13 cellular contexts compared by ENCODE assay signal in the genomic region with DNA sequence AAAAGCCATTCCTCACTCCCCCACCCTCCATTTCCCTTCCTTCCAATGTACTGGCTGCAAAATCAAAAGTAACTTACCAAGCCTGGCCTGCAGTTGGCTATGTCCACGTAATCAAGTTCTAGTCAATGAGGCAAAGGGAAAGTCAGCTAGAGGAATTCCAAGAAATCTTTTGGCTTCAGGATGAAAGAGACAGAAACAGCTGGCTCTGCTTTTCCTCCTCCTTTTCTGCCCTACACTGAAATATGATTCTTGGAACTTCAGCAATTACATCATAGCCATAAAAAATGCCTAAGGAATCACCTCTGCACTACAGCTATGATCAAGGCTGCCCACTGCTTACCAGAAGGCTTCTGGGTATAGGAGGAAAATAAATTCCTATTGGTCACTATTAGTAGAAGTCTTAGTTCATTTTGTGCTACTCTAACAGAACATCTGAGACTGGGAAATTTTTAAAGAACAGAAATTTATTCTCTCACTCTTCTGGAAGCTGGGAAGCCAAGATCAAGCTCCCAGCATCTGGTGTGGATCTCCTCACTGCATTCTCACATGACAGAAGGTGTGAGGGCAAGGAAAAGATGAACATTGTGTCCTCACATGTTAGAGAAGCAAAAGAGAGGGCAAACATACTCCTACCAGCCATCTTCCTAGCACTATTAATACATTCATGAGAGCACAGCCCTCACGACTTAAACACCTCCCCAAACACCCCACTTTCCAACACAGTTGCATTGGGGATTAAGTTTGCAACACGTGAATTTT.
DNase-seq lines count a peak whose midpoint lies in the region; ATAC-seq and TF ChIP-seq lines count a peak whose summit lies in the region.
"Had no signal": no experiment of that assay in that cellular context is flagged by ENCODE, and none has a peak within 500 bp of the region (broad histone marks: within the 10 kb centered on the region; RNA-seq: fewer than 3 reads in every experiment).

No MANE protein-coding gene starts in this region.

- no peak overlapping the region for H2BK120ac ChIP-seq in mesendoderm (ENCODE audit: low read depth, low read length)

- no peak overlapping the region for H3K18ac ChIP-seq in mesendoderm (ENCODE audit: low read length)

- H3K4me3 ChIP-seq in coronary artery (no peak overlapping the region), mesendoderm (ENCODE audit: low read length) (no peak overlapping the region)
- H3K4me3 ChIP-seq: skin epidermis had no signal

- H3K79me1 ChIP-seq in mesendoderm (ENCODE audit: low read length), result no peaks in the 10 kb centered on the region

- H3K23ac ChIP-seq in mesendoderm (ENCODE audit: low read length), result no peak overlapping the region

- H3K27ac ChIP-seq in coronary artery, result peak overlapping the region; percentile 56 to 58
- H3K27ac ChIP-seq in mesendoderm (ENCODE audit: low read depth, low read length), result no peak overlapping the region

- no peak overlapping the region for H2BK15ac ChIP-seq in mesendoderm (replicated peaks; ENCODE audit: low read depth)

- H3K4ac ChIP-seq in mesendoderm (ENCODE audit: low read depth, low read length), result peak overlapping the region; percentile 36

- H3K79me2 ChIP-seq in mesendoderm (ENCODE audit: control insufficient read depth, insufficient read depth, low read length), result no peaks in the 10 kb centered on the region

- H3K27me3 ChIP-seq in mesendoderm (ENCODE audit: insufficient read depth, low read length, poor library complexity), result no peaks in the 10 kb centered on the region
- H3K27me3 ChIP-seq: BE2C had no signal

- no peak overlapping the region for H2BK5ac ChIP-seq in mesendoderm (ENCODE audit: low read length)

- H3K9ac ChIP-seq in mesendoderm (ENCODE audit: low read length), result no peak overlapping the region

- H2AK5ac ChIP-seq in mesendoderm (ENCODE audit: low read length), result no peak overlapping the region

- DNase-seq in A172 (ENCODE audit: low spot score), result peak; percentile 13
- peak; percentile 31 for DNase-seq in HS-27A (ENCODE audit: low read depth)
- no peak for DNase-seq in coronary artery (ENCODE audit: low spot score)
- peak; percentile 31 for DNase-seq in mesendoderm
- DNase-seq in SW 1271 (lab: John Stamatoyannopoulos, UW), result no peak
- DNase-seq in HK-2 (ENCODE audit: unreplicated experiment), result no peak
- no peak for DNase-seq in medulla oblongata (ENCODE audit: extremely low spot score)
- DNase-seq: BE2C, immature natural killer cell, T1000 had no signal

- H4K8ac ChIP-seq in mesendoderm (ENCODE audit: low read depth, low read length), result no peak overlapping the region

- TF ChIP-seq CTCF in coronary artery (IDR thresholded peaks at IDR 0.05), result no peak

- H3K4me1 ChIP-seq in mesendoderm (ENCODE audit: control insufficient read depth, low read depth, low read length), result no peaks in the 10 kb centered on the region
- H3K4me1 ChIP-seq: BE2C had no signal

- no peaks in the 10 kb centered on the region for H3K36me3 ChIP-seq in mesendoderm (ENCODE audit: control insufficient read depth, insufficient read depth, low read length)
- H3K36me3 ChIP-seq: BE2C had no signal

- WGBS in mesendoderm (ENCODE audit: extremely low coverage, insufficient coverage, low lambda C conversion rate), result no CpG with 5 or more reads among the region's 3 CpGs

- no peak for ATAC-seq in GM21360 (IDR thresholded peaks at IDR 0.05; ENCODE audit: unreplicated experiment)
- ATAC-seq: stimulated activated memory B cell treated with anti-CD40 and anti-IgM and Interleukin-4, amounts not matched to agents 10 μg/mL and 1 μg/mL and 100 μg/mL, for 72 hours had no signal

- H3K4me2 ChIP-seq in mesendoderm (ENCODE audit: low read length), result no peak overlapping the region

- H4K5ac ChIP-seq in mesendoderm (ENCODE audit: low read length), result no peak overlapping the region

- no peak overlapping the region for H3K56ac ChIP-seq in mesendoderm (ENCODE audit: low read length)

Comparison
In these comparisons a context has a peak if more than half of its experiments do, and no peak if none do; other contexts are left out.
1. DNase-seq: peak in A172 (single experiment), HS-27A (single experiment) and mesendoderm (single experiment); none in coronary artery (single experiment), SW 1271 (0 of 2), HK-2 (single experiment) and medulla oblongata (single experiment).